ENCODE assay signal across 12 cellular contexts in the genomic region with DNA sequence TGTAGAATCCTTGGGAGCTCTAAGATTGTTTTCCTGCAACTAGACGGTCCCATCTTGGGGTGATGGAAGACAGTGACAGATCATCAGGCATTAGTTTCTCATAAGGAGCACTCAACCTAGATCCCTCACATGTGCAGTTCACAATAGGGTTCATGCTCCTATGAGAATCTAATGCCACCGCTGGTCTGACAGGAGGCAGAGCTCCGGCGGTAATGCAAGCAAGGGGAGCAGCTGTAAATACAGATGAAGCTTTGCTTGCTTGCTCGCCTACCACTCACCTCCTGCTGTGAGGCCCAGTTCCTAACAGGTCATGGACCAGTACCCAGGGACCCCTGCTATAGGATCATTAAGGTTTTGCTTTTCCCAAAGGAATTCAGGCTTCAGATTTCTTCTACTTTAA. TPM values are rescaled to one million over a fixed set of nuclear protein-coding genes. Genes with fewer than 3 reads are reported as not detected.
DNase-seq lines count a peak whose midpoint lies in the region; ATAC-seq and TF ChIP-seq lines count a peak whose summit lies in the region.
"Not testable (repeated sequence)": the region's sequence is repeated elsewhere in the genome, so short reads cannot be mapped to it uniquely, and the experiment has no call there.
"Had no signal": no experiment of that assay in that cellular context is flagged by ENCODE, and none has a peak within 500 bp of the region (broad histone marks: within the 10 kb centered on the region; RNA-seq: fewer than 3 reads in every experiment).

No MANE protein-coding gene starts in this region.

- peaks cover 15% of the 10 kb centered on the region for H3K36me3 ChIP-seq in GM23248 (ENCODE audit: low read depth)

- peaks cover 21% of the 10 kb centered on the region for H3F3A ChIP-seq in GM23248 (ENCODE audit: insufficient read depth)

- H3K4me1 Mint-ChIP-seq in chondrocyte (ENCODE audit: low read depth) (peaks cover 53% of the 10 kb centered on the region), osteocyte (ENCODE audit: unreplicated experiment) (peaks cover 50% of the 10 kb centered on the region)
- H3K4me1 Mint-ChIP-seq in glutamatergic neuron (ENCODE audit: low read depth, unreplicated experiment); mesothelial cell of epicardium: not testable (repeated sequence)
- peaks cover 7 to 10% of the 10 kb centered on the region in 2 donors for H3K4me1 Mint-ChIP-seq in stimulated activated naive B cell treated with anti-CD40 and anti-IgM and Interleukin-4, amounts not matched to agents 10 μg/mL and 1 μg/mL and 100 μg/mL, for 72 hours

- H3K27ac Mint-ChIP-seq in chondrocyte (ENCODE audit: unreplicated experiment) (peak overlapping the region; percentile 70), mesothelial cell of epicardium (peak overlapping the region; percentile 4), osteocyte (ENCODE audit: unreplicated experiment) (peak overlapping the region; percentile 15)
- not testable (repeated sequence) for H3K27ac Mint-ChIP-seq in glutamatergic neuron (ENCODE audit: unreplicated experiment)
- H3K27ac Mint-ChIP-seq in stimulated activated naive B cell treated with anti-CD40 and anti-IgM and Interleukin-4, amounts not matched to agents 10 μg/mL and 1 μg/mL and 100 μg/mL, for 72 hours = peak overlapping the region; percentile 31

- H3K9ac ChIP-seq in GM23248 = not testable (repeated sequence)

- H4K20me1 ChIP-seq in GM23248 (ENCODE audit: insufficient read depth) = not testable (repeated sequence)

- H3K79me2 ChIP-seq in GM23248 (ENCODE audit: insufficient read depth) = peaks cover 98% of the 10 kb centered on the region

- H2AFZ ChIP-seq in GM23248 = not testable (repeated sequence)

- not testable (repeated sequence) for H3K4me2 ChIP-seq in GM23248 (ENCODE audit: unreplicated experiment)

- not testable (repeated sequence) for H3K9me3 Mint-ChIP-seq in chondrocyte (ENCODE audit: low read depth); glutamatergic neuron (ENCODE audit: unreplicated experiment); mesothelial cell of epicardium; osteocyte (ENCODE audit: unreplicated experiment); stimulated activated naive B cell treated with anti-CD40 and anti-IgM and Interleukin-4, amounts not matched to agents 10 μg/mL and 1 μg/mL and 100 μg/mL, for 72 hours

- WGBS in GM23248 (ENCODE audit: low coverage in 1 of 2, low lambda C conversion rate in 2 of 2, missing lambda C conversion rate in 2 of 2), 2 experiments = 96 to 98% methylated on average over 5 of the region's 5 CpGs

- H3K4me3 ChIP-seq in GM23248 = not testable (repeated sequence)

- in situ Hi-C loops in GM23248 (cut with MboI) = not testable (repeated sequence)

- not testable (repeated sequence) for TF ChIP-seq CTCF in chondrocyte (IDR thresholded peaks at IDR 0.05); glutamatergic neuron (IDR thresholded peaks at IDR 0.05; ENCODE audit: partially characterized antibody, unreplicated experiment); mesothelial cell of epicardium (IDR thresholded peaks at IDR 0.05; ENCODE audit: unreplicated experiment); osteocyte (IDR thresholded peaks at IDR 0.05)

- not testable (repeated sequence) for H3K4me3 Mint-ChIP-seq in chondrocyte (ENCODE audit: unreplicated experiment); glutamatergic neuron (ENCODE audit: unreplicated experiment); mesothelial cell of epicardium; osteocyte (ENCODE audit: unreplicated experiment); stimulated activated naive B cell treated with anti-CD40 and anti-IgM and Interleukin-4, amounts not matched to agents 10 μg/mL and 1 μg/mL and 100 μg/mL, for 72 hours

- H3K9me2 ChIP-seq in GM23248 (ENCODE audit: insufficient read depth) = not testable (repeated sequence)

- H3K27ac ChIP-seq in GM23248 = peak overlapping the region; percentile 67; the same call in 1 of the 2 replicates

- H3K9me3 ChIP-seq in GM23248 (ENCODE audit: low read depth) = not testable (repeated sequence)

- peaks cover 17% of the 10 kb centered on the region for H3K4me1 ChIP-seq in GM23248 (ENCODE audit: insufficient read depth)

- DNase-seq in GM23248; chondrocyte (ENCODE audit: low spot score); mesothelial cell of epicardium (ENCODE audit: low spot score in 2 of 2, unreplicated experiment in 2 of 2); osteocyte (ENCODE audit: extremely low spot score, unreplicated experiment); stimulated activated naive B cell treated with anti-CD40 and anti-IgM and Interleukin-4, amounts not matched to agents 10 μg/mL and 1 μg/mL and 100 μg/mL, for 72 hours: not testable (repeated sequence)
- peak; percentile 9 for DNase-seq in activated CD8-positive, alpha-beta memory T cell treated with anti-CD3 and anti-CD28 coated beads for 24 hours
- DNase-seq in glutamatergic neuron = peak; percentile 42
- peak; percentile 31 for DNase-seq in left lobe of liver (ENCODE audit: low spot score)

- not testable (repeated sequence) for H3K36me3 Mint-ChIP-seq in chondrocyte (ENCODE audit: low read depth); glutamatergic neuron (ENCODE audit: unreplicated experiment)
- H3K36me3 Mint-ChIP-seq in mesothelial cell of epicardium (peaks cover 22% of the 10 kb centered on the region), osteocyte (ENCODE audit: unreplicated experiment) (peaks cover 15% of the 10 kb centered on the region)
- peaks cover 8 to 33% of the 10 kb centered on the region in 2 donors for H3K36me3 Mint-ChIP-seq in stimulated activated naive B cell treated with anti-CD40 and anti-IgM and Interleukin-4, amounts not matched to agents 10 μg/mL and 1 μg/mL and 100 μg/mL, for 72 hours

- H3K27me3 ChIP-seq in GM23248 (replicated peaks; ENCODE audit: insufficient read depth) = not testable (repeated sequence)

- not testable (repeated sequence) for H3K27me3 Mint-ChIP-seq in chondrocyte (ENCODE audit: low read depth); glutamatergic neuron (ENCODE audit: unreplicated experiment); mesothelial cell of epicardium (ENCODE audit: low read depth); osteocyte (ENCODE audit: unreplicated experiment); stimulated activated naive B cell treated with anti-CD40 and anti-IgM and Interleukin-4, amounts not matched to agents 10 μg/mL and 1 μg/mL and 100 μg/mL, for 72 hours

- not testable (repeated sequence) for ATAC-seq in left lobe of liver; stimulated activated naive B cell treated with anti-CD40 and anti-IgM and Interleukin-4, amounts not matched to agents 10 μg/mL and 1 μg/mL and 100 μg/mL, for 72 hours (replicated peaks)

RNA-seq across cellular contexts. Expression of a gene that starts 25.1 kb away (rescaled TPM):
- total RNA-seq in GM23248 (2014; rRNA removed; shearing (Covaris generic)) = 36.2 and 37.8 TPM in 2 replicates
- polyA plus RNA-seq in GM23248 (2016; fragmentation: Nextera tagmentation; extraction: Ambion mirVana) = 22.8 and 24.1 TPM in 2 replicates
- total RNA-seq in chondrocyte (27.6 to 50.2 TPM (median 28.4 TPM) in 3 replicates), glutamatergic neuron (ENCODE audit: unreplicated experiment) (21.2 TPM), left lobe of liver (38.0 TPM), mesothelial cell of epicardium (32.3 to 33.9 TPM (median 32.7 TPM) in 3 replicates), osteocyte (27.3 and 27.5 TPM in 2 replicates)

RNA-seq across cellular contexts. Expression of a gene that starts 29.4 kb away (rescaled TPM):
- 3.2 TPM in 1 of 2 replicates, not detected in the other for total RNA-seq in GM23248 (2014; rRNA removed; shearing (Covaris generic))
- 0.18 and 0.25 TPM in 2 replicates for polyA plus RNA-seq in GM23248 (2016; fragmentation: Nextera tagmentation; extraction: Ambion mirVana)
- total RNA-seq in chondrocyte = 0.27 to 0.35 TPM in 2 of 3 replicates, not detected in the other
- 1.4 TPM for total RNA-seq in glutamatergic neuron (ENCODE audit: unreplicated experiment)
- not detected for total RNA-seq in left lobe of liver
- 0.78 to 0.95 TPM in 2 of 3 replicates, not detected in the other for total RNA-seq in mesothelial cell of epicardium
- total RNA-seq in osteocyte = not detected in 2 replicates
- total RNA-seq: Caco-2; CD4-positive, CD25-positive, alpha-beta regulatory T cell; H4 had no signal

RNA-seq across cellular contexts. Expression of a gene that starts 37.5 kb away (rescaled TPM):
- 20.6 and 27.2 TPM in 2 replicates for total RNA-seq in GM23248 (2014; rRNA removed; shearing (Covaris generic))
- polyA plus RNA-seq in GM23248 (2016; fragmentation: Nextera tagmentation; extraction: Ambion mirVana) = 18.7 and 20.3 TPM in 2 replicates
- total RNA-seq in chondrocyte = 38.9 to 44.4 TPM (median 40.1 TPM) in 3 replicates
- 44.6 TPM for total RNA-seq in glutamatergic neuron (ENCODE audit: unreplicated experiment)
- 14.6 TPM for total RNA-seq in left lobe of liver
- total RNA-seq in mesothelial cell of epicardium = 41.7 to 46.4 TPM (median 46.4 TPM) in 3 replicates
- total RNA-seq in osteocyte = 60.1 and 66.9 TPM in 2 replicates

RNA-seq across cellular contexts. Expression of a gene that starts 50.8 kb away (rescaled TPM):
- not detected in 2 replicates for total RNA-seq in GM23248 (2014; rRNA removed; shearing (Covaris generic))
- not detected in 2 replicates for polyA plus RNA-seq in GM23248 (2016; fragmentation: Nextera tagmentation; extraction: Ambion mirVana)
- total RNA-seq in chondrocyte = not detected in 3 replicates
- total RNA-seq in glutamatergic neuron (ENCODE audit: unreplicated experiment) = not detected
- total RNA-seq in left lobe of liver = not detected
- 0.27 to 0.42 TPM in 2 of 3 replicates, not detected in the other for total RNA-seq in mesothelial cell of epicardium
- total RNA-seq in osteocyte = not detected in 2 replicates
- total RNA-seq: A172, Caco-2, H4 had no signal
- polyA plus RNA-seq: CD4-positive, CD25-positive, alpha-beta regulatory T cell had no signal

RNA-seq across cellular contexts. Expression of a gene that starts 54.2 kb away (rescaled TPM):
- 7.1 and 12.0 TPM in 2 replicates for total RNA-seq in GM23248 (2014; rRNA removed; shearing (Covaris generic))
- 7.2 and 7.9 TPM in 2 replicates for polyA plus RNA-seq in GM23248 (2016; fragmentation: Nextera tagmentation; extraction: Ambion mirVana)
- total RNA-seq in chondrocyte = 4.1 to 7.9 TPM (median 7.9 TPM) in 3 replicates
- total RNA-seq in glutamatergic neuron (ENCODE audit: unreplicated experiment) = 4.2 TPM
- total RNA-seq in left lobe of liver = 0.63 TPM
- total RNA-seq in mesothelial cell of epicardium = 7.7 to 9.4 TPM (median 8.4 TPM) in 3 replicates
- total RNA-seq in osteocyte = 5.1 and 5.2 TPM in 2 replicates
- total RNA-seq: Caco-2 had no signal
